Comparison of ENCODE assay signal across 20 cellular contexts in the genomic region with DNA sequence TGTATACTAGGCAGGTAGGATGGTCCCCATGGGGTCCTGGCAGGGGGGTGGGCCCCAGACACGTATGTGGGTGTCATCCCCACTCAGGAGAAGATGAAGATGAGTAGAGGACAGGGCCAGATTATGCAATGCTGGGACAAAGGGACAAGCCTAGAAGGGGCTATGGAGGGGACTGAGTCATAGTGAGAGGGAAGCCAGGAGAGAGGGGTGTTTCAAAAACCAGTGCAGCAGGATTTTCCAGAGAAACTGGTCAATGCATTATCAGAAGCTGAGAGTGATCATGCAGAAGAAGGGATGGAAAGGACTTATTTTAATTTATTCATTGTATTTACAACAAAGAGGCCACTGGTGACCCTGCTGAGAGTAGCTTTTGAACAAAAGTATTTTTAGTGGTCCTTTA.
"Had no signal": no experiment of that assay in that cellular context is flagged by ENCODE, and none has a peak within 500 bp of the region (broad histone marks: within the 10 kb centered on the region; RNA-seq: fewer than 3 reads in every experiment).

No MANE protein-coding gene starts in this region.

- H3K4me2 ChIP-seq: neural progenitor cell had no signal

- H3K27me3 Mint-ChIP-seq: activated B cell treated with CpG ODN at 0.5 μM for 24 hours; activated CD8-positive, alpha-beta T cell treated with anti-CD3 and anti-CD28 coated beads for 36 hours; activated T-cell treated with anti-CD3 and anti-CD28 coated beads, Interleukin-2, amount 50 U/mL, for 24 hours; memory B cell; naive B cell had no signal

- H3K27ac Mint-ChIP-seq: activated B cell treated with CpG ODN at 0.5 μM for 24 hours; activated CD8-positive, alpha-beta T cell treated with anti-CD3 and anti-CD28 coated beads for 36 hours; activated naive CD4-positive, alpha-beta T cell treated with anti-CD3 and anti-CD28 coated beads for 36 hours; activated T-cell treated with anti-CD3 and anti-CD28 coated beads, Interleukin-2, amount 50 U/mL, for 24 hours; activated T-helper 2 cell treated with anti-CD3 and anti-CD28 coated beads, Interferon-gamma antibody, Interleukin-2, Interleukin-4, amounts not matched to agents 10 μg/mL and 5 μg/mL and 100 μg/mL, durations not matched to agents 14 hours and 24 hours and 36 hours; brain; memory B cell; neural progenitor cell; T-helper 2 cell treated with Interferon-gamma antibody and Interleukin-4, amounts not matched to agents 5 μg/mL and 100 μg/mL, for 36 hours had no signal

- H3K27ac ChIP-seq: dorsolateral prefrontal cortex, neural progenitor cell, prostate gland, right atrium auricular region, tibial artery had no signal

- H3K9me3 ChIP-seq: prostate gland, right atrium auricular region, tibial artery had no signal

- H3K27me3 ChIP-seq: dorsolateral prefrontal cortex, neural progenitor cell, right atrium auricular region, tibial artery had no signal

- H2AFZ ChIP-seq: neural progenitor cell had no signal

- H3K9ac ChIP-seq: neural progenitor cell had no signal

- H3K9me3 Mint-ChIP-seq: activated B cell treated with CpG ODN at 0.5 μM for 24 hours; activated CD8-positive, alpha-beta T cell treated with anti-CD3 and anti-CD28 coated beads for 36 hours; activated naive CD4-positive, alpha-beta T cell treated with anti-CD3 and anti-CD28 coated beads for 36 hours; activated T-cell treated with anti-CD3 and anti-CD28 coated beads, Interleukin-2, amount 50 U/mL, for 24 hours; activated T-helper 2 cell treated with anti-CD3 and anti-CD28 coated beads, Interferon-gamma antibody, Interleukin-2, Interleukin-4, amounts not matched to agents 10 μg/mL and 5 μg/mL and 100 μg/mL, durations not matched to agents 14 hours and 24 hours and 36 hours; brain; memory B cell; naive B cell; neural progenitor cell; T-helper 2 cell treated with Interferon-gamma antibody and Interleukin-4, amounts not matched to agents 5 μg/mL and 100 μg/mL, for 36 hours had no signal

- H3K4me1 Mint-ChIP-seq: activated B cell treated with CpG ODN at 0.5 μM for 24 hours, naive B cell had no signal

- DNase-seq: activated B cell treated with CpG ODN at 0.5 μM for 24 hours; activated CD4-positive, alpha-beta T cell treated with anti-CD3 and anti-CD28 coated beads for 4 hours; activated CD8-positive, alpha-beta T cell treated with anti-CD3 and anti-CD28 coated beads for 36 hours; activated naive CD4-positive, alpha-beta T cell treated with anti-CD3 and anti-CD28 coated beads for 36 hours; activated T-cell treated with anti-CD3 and anti-CD28 coated beads, Interleukin-2, amount 50 U/mL, for 24 hours; central memory CD4-positive, alpha-beta T cell; dorsolateral prefrontal cortex; left ventricle myocardium superior; naive B cell; stimulated activated CD4-positive, alpha-beta T cell treated with anti-CD3 and anti-CD28 coated beads, Interleukin-2, amount 100 ng/mL, for 24 hours; stimulated activated naive CD4-positive, alpha-beta T cell treated with Interleukin-2 at 50 U/mL for 16 hours; tibial artery had no signal

- H3K36me3 Mint-ChIP-seq: brain, memory B cell, naive B cell, neural progenitor cell had no signal

- H3K4me1 ChIP-seq: prostate gland had no signal

- H3K36me3 ChIP-seq: neural progenitor cell, prostate gland, right atrium auricular region, tibial artery had no signal

- ATAC-seq: activated CD8-positive, alpha-beta T cell treated with anti-CD3 and anti-CD28 coated beads for 36 hours; left ventricle myocardium superior had no signal

- H3K4me3 ChIP-seq: dorsolateral prefrontal cortex, neural progenitor cell, prostate gland, right atrium auricular region, tibial artery had no signal

- FAIRE-seq: colon had no signal

- H3K4me3 Mint-ChIP-seq: activated B cell treated with CpG ODN at 0.5 μM for 24 hours; activated CD8-positive, alpha-beta T cell treated with anti-CD3 and anti-CD28 coated beads for 36 hours; activated naive CD4-positive, alpha-beta T cell treated with anti-CD3 and anti-CD28 coated beads for 36 hours; activated T-cell treated with anti-CD3 and anti-CD28 coated beads, Interleukin-2, amount 50 U/mL, for 24 hours; brain; memory B cell; naive B cell; neural progenitor cell; T-helper 2 cell treated with Interferon-gamma antibody and Interleukin-4, amounts not matched to agents 5 μg/mL and 100 μg/mL, for 36 hours had no signal
